20 cellular contexts compared by ENCODE assay signal in genomic region chr20:58843128-58843556, GRCh38. TPM values are rescaled to one million over a fixed set of nuclear protein-coding genes. Genes with fewer than 3 reads are reported as not detected.
"Had no signal": no experiment of that assay in that cellular context is flagged by ENCODE, and none has a peak within 500 bp of the region (broad histone marks: within the 10 kb centered on the region; RNA-seq: fewer than 3 reads in every experiment).

No MANE protein-coding gene starts in this region.

- H3K27ac ChIP-seq: body of pancreas, left ventricle myocardium inferior, psoas muscle, right lobe of liver, suprapubic skin, upper lobe of left lung had no signal

- H3K9me3 Mint-ChIP-seq: activated CD4-positive, alpha-beta memory T cell treated with anti-CD3 and anti-CD28 coated beads, Interleukin-2, amount 10 ng/mL, durations not matched to agents 7 days and 5 days; activated naive CD4-positive, alpha-beta T cell treated with anti-CD3 and anti-CD28 coated beads, Interleukin-2, amount 50 U/mL, for 72 hours; memory B cell; naive thymus-derived CD8-positive, alpha-beta T cell; stimulated activated naive CD8-positive, alpha-beta T cell treated with anti-CD3 and anti-CD28 coated beads, Interleukin-15, Interleukin-2, amounts not matched to agents 100 ng/mL and 50 ng/mL, for 24 hours had no signal

- H3K36me3 ChIP-seq: left ventricle myocardium inferior, right lobe of liver, suprapubic skin, upper lobe of left lung had no signal

- ATAC-seq: activated naive CD4-positive, alpha-beta T cell treated with anti-CD3 and anti-CD28 coated beads, Interleukin-2, amount 50 U/mL, for 72 hours; body of pancreas; esophagus mucosa; naive thymus-derived CD8-positive, alpha-beta T cell; psoas muscle; T-helper 17 cell had no signal

- H3K4me1 ChIP-seq: psoas muscle had no signal

- H3K4me3 ChIP-seq: body of pancreas, left ventricle myocardium inferior, psoas muscle, right lobe of liver, suprapubic skin, upper lobe of left lung had no signal

- DNase-seq: activated CD4-positive, alpha-beta memory T cell treated with anti-CD3 and anti-CD28 coated beads, Interleukin-2, amount 10 ng/mL, durations not matched to agents 7 days and 5 days; activated CD4-positive, alpha-beta T cell treated with anti-CD3 and anti-CD28 coated beads for 4 hours; activated effector memory CD4-positive, alpha-beta T cell treated with anti-CD3 and anti-CD28 coated beads, Interleukin-2, amount 50 U/mL, for 16 hours; activated T-cell treated with anti-CD3 and anti-CD28 coated beads, Interleukin-2, amount 50 U/mL, for 48 hours; amniotic stem cell; body of pancreas; caudate nucleus; hippocampal formation; kidney; left ventricle myocardium inferior; naive thymus-derived CD8-positive, alpha-beta T cell; psoas muscle; right lobe of liver; T-helper 17 cell; upper lobe of left lung had no signal

- H3K27ac Mint-ChIP-seq: activated CD4-positive, alpha-beta memory T cell treated with anti-CD3 and anti-CD28 coated beads, Interleukin-2, amount 10 ng/mL, durations not matched to agents 7 days and 5 days; activated naive CD4-positive, alpha-beta T cell treated with anti-CD3 and anti-CD28 coated beads, Interleukin-2, amount 50 U/mL, for 72 hours; memory B cell; naive thymus-derived CD8-positive, alpha-beta T cell; stimulated activated naive CD8-positive, alpha-beta T cell treated with anti-CD3 and anti-CD28 coated beads, Interleukin-15, Interleukin-2, amounts not matched to agents 100 ng/mL and 50 ng/mL, for 24 hours; T-helper 17 cell had no signal

- H3K27me3 ChIP-seq: body of pancreas, right lobe of liver had no signal

- H3K4me3 Mint-ChIP-seq: activated CD4-positive, alpha-beta memory T cell treated with anti-CD3 and anti-CD28 coated beads, Interleukin-2, amount 10 ng/mL, durations not matched to agents 7 days and 5 days; memory B cell; naive thymus-derived CD8-positive, alpha-beta T cell; stimulated activated naive CD8-positive, alpha-beta T cell treated with anti-CD3 and anti-CD28 coated beads, Interleukin-15, Interleukin-2, amounts not matched to agents 100 ng/mL and 50 ng/mL, for 24 hours had no signal

- H3K9me3 ChIP-seq: body of pancreas, left ventricle myocardium inferior, psoas muscle, right lobe of liver, suprapubic skin, upper lobe of left lung had no signal

RNA-seq across cellular contexts. Expression of gene GNAS-AS1, which starts 7.6 kb away (rescaled TPM):
- total RNA-seq: suprapubic skin had no signal
